Comparison of ENCODE assay signal across 1 cellular context in genomic region chr1:1114431-1114830, GRCh38.
TF ChIP-seq lines count a peak whose summit lies in the region.

No MANE protein-coding gene starts in this region.

TF ChIP-seq in K562, 482 proteins besides CTCF, POLR2A, EP300 and RAD21:
- TF ChIP-seq, protein P1, sequence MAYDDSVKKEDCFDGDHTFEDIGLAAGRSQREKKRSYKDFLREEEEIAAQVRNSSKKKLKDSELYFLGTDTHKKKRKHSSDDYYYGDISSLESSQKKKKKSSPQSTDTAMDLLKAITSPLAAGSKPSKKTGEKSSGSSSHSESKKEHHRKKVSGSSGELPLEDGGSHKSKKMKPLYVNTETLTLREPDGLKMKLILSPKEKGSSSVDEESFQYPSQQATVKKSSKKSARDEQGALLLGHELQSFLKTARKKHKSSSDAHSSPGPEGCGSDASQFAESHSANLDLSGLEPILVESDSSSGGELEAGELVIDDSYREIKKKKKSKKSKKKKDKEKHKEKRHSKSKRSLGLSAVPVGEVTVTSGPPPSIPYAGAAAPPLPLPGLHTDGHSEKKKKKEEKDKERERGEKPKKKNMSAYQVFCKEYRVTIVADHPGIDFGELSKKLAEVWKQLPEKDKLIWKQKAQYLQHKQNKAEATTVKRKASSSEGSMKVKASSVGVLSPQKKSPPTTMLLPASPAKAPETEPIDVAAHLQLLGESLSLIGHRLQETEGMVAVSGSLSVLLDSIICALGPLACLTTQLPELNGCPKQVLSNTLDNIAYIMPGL (CRISPR knock-in tag; IDR thresholded peaks at IDR 0.05): no peak
- no peak for TF ChIP-seq CBX2 (IDR thresholded peaks at IDR 0.05; ENCODE audit: insufficient read depth, low read length, poor library complexity, severe bottlenecking)
- no peak for TF ChIP-seq PHF21A (IDR thresholded peaks at IDR 0.05; ENCODE audit: borderline replicate concordance, low read depth)
- no peak for TF ChIP-seq ZNF512 (tag; IDR thresholded peaks at IDR 0.05)
- no peak for TF ChIP-seq ZNF785 (CRISPR knock-in tag; IDR thresholded peaks at IDR 0.05)
- TF ChIP-seq, protein P2, sequence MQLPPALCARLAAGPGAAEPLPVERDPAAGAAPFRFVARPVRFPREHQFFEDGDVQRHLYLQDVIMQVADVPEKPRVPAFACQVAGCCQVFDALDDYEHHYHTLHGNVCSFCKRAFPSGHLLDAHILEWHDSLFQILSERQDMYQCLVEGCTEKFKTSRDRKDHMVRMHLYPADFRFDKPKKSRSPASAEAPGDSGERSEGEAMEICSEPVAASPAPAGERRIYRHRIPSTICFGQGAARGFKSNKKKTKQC (CRISPR knock-in tag; IDR thresholded peaks at IDR 0.05): no peak
- no peak for TF ChIP-seq TAF1 (IDR thresholded peaks at IDR 0.05; ENCODE audit: control insufficient read depth, extremely low read depth, insufficient read depth, low read length, severe bottlenecking)
- no peak for TF ChIP-seq NONO (IDR thresholded peaks at IDR 0.05; ENCODE audit: low read depth in 2 of 2, low read length in 1 of 2)
- TF ChIP-seq IFI16 (CRISPR knock-in tag; IDR thresholded peaks at IDR 0.05): no peak
- TF ChIP-seq ZNF175 (CRISPR knock-in tag; IDR thresholded peaks at IDR 0.05; ENCODE audit: low read depth): no peak
- TF ChIP-seq ETV5 (CRISPR knock-in tag; IDR thresholded peaks at IDR 0.05; ENCODE audit: low read depth): no peak
- TF ChIP-seq, protein P3, sequence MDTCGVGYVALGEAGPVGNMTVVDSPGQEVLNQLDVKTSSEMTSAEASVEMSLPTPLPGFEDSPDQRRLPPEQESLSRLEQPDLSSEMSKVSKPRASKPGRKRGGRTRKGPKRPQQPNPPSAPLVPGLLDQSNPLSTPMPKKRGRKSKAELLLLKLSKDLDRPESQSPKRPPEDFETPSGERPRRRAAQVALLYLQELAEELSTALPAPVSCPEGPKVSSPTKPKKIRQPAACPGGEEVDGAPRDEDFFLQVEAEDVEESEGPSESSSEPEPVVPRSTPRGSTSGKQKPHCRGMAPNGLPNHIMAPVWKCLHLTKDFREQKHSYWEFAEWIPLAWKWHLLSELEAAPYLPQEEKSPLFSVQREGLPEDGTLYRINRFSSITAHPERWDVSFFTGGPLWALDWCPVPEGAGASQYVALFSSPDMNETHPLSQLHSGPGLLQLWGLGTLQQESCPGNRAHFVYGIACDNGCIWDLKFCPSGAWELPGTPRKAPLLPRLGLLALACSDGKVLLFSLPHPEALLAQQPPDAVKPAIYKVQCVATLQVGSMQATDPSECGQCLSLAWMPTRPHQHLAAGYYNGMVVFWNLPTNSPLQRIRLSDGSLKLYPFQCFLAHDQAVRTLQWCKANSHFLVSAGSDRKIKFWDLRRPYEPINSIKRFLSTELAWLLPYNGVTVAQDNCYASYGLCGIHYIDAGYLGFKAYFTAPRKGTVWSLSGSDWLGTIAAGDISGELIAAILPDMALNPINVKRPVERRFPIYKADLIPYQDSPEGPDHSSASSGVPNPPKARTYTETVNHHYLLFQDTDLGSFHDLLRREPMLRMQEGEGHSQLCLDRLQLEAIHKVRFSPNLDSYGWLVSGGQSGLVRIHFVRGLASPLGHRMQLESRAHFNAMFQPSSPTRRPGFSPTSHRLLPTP (IDR thresholded peaks at IDR 0.05; ENCODE audit: borderline replicate concordance, extremely low read depth, insufficient read length): no peak
